ENCODE assay signal across 2 cellular contexts in the genomic region with DNA sequence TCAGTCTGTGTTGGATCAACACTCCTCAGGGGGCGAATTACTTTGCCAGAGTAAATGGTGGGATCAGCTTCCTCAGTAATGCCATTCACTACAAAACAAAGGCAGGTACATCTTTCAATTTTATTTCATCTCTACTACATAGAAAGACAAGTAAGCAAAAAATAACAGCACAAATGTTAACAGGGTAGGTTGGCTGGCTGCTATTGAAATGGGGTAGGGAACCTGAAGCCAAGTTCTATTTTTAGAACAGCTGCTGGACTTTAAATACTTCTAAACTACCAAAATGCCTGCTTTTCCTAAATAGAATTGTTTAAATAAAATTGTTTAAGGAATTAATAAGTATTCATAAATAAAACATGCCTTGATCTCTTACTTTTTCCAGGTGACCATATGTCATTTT.
TF ChIP-seq lines count a peak whose summit lies in the region.

No MANE protein-coding gene starts in this region.

TF ChIP-seq in GM12891, 5 proteins besides CTCF, POLR2A, EP300 and RAD21:
- TF ChIP-seq PAX5 (IDR thresholded peaks at IDR 0.05; ENCODE audit: insufficient read depth, low read length, severe bottlenecking) (no peak), TAF1 (IDR thresholded peaks at IDR 0.05; ENCODE audit: low read depth, low read length) (no peak), POLR2AphosphoS5 (IDR thresholded peaks at IDR 0.05; ENCODE audit: low read depth, low read length) (no peak), POU2F2 (IDR thresholded peaks at IDR 0.05; ENCODE audit: low read depth, low read length) (no peak), SPI1 (IDR thresholded peaks at IDR 0.05; ENCODE audit: low read depth, low read length) (no peak)

TF ChIP-seq in WTC11, 78 proteins besides CTCF, POLR2A, EP300 and RAD21:
- TF ChIP-seq, protein P1, sequence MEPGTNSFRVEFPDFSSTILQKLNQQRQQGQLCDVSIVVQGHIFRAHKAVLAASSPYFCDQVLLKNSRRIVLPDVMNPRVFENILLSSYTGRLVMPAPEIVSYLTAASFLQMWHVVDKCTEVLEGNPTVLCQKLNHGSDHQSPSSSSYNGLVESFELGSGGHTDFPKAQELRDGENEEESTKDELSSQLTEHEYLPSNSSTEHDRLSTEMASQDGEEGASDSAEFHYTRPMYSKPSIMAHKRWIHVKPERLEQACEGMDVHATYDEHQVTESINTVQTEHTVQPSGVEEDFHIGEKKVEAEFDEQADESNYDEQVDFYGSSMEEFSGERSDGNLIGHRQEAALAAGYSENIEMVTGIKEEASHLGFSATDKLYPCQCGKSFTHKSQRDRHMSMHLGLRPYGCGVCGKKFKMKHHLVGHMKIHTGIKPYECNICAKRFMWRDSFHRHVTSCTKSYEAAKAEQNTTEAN (CRISPR knock-in tag; IDR thresholded peaks at IDR 0.05): no peak
- TF ChIP-seq NR3C1 (CRISPR knock-in tag; conservative IDR thresholded peaks at IDR 0.05; ENCODE audit: low read depth) (no peak), CREB1 (CRISPR knock-in tag; IDR thresholded peaks at IDR 0.05) (no peak), ZNF671 (CRISPR knock-in tag; IDR thresholded peaks at IDR 0.05) (no peak), CREM (CRISPR knock-in tag; IDR thresholded peaks at IDR 0.05) (no peak), TEAD1 (CRISPR knock-in tag; IDR thresholded peaks at IDR 0.05) (no peak), ELF4 (CRISPR knock-in tag; IDR thresholded peaks at IDR 0.05; ENCODE audit: low read depth) (no peak), ZNF317 (CRISPR knock-in tag; IDR thresholded peaks at IDR 0.05; ENCODE audit: borderline replicate concordance, low read depth) (no peak)
